1 cellular context compared by ENCODE assay signal in the genomic region with DNA sequence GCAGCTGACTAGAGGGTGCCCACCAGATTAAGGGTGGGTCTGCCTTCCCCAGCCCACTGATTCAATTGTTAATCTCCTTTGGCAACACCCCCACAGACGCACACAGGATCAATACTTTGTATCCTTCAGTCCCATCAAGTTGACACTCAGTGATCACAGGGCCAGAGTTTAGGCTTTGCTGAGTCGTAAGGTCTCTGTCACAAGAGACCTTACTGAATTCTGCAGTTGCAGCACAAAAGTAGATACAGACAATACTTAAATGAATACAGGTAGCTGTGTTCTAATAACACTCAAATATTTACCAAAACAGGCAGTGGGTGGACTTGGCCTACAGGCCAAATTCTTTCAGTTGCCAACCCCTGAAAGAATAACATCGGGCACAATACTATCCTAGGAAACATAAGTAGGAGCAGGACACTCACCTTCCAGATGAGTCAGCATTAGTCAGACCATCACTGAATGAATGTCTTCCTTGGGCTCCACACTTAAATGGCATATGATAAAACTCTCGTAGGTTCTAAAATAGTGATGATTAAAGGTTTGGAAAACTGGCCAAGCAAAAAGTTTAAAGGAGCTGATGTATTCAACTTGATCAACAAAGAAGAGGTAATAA.
TF ChIP-seq lines count a peak whose summit lies in the region.

No MANE protein-coding gene starts in this region.

TF ChIP-seq in endothelial cell of umbilical vein, 7 proteins besides CTCF, POLR2A, EP300 and RAD21 (continued from another document):
- TF ChIP-seq POLR2AphosphoS5 (IDR thresholded peaks at IDR 0.05; ENCODE audit: insufficient read depth, low read depth, low read length) (peak; percentile 63), FOS (IDR thresholded peaks at IDR 0.05; ENCODE audit: borderline replicate concordance, insufficient read depth, low read length) (peak; percentile 97)
